1 cellular context compared by ENCODE assay signal in the genomic region with DNA sequence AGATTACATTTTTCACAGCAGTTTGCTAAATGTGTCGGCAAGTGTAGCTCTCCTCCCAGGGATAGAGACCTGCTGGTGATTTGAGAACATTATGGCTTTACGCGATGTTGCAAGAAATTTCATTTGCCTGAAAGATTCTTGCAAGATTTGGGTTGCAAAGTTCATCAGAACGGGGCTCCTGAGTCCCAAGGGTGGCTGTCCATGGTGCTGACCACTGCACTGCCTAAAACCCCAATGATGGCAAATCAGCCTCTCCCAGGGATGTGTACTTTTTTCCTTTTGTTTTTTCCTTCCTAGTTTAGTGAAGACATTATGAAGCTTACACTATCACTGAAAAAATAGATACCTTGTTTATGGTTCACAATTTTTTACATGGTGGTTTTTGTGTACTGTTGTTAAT.
TF ChIP-seq lines count a peak whose summit lies in the region.

No MANE protein-coding gene starts in this region.

TF ChIP-seq in HepG2, 621 proteins besides CTCF, POLR2A, EP300 and RAD21 (continued from another document and continues in another):
- TF ChIP-seq GPBP1L1 (CRISPR knock-in tag; IDR thresholded peaks at IDR 0.05) (no peak), ZNF329 (CRISPR knock-in tag; IDR thresholded peaks at IDR 0.05; ENCODE audit: low read depth) (no peak), ZBTB1 (CRISPR knock-in tag; IDR thresholded peaks at IDR 0.05; ENCODE audit: borderline replicate concordance) (no peak), RFX3 (CRISPR knock-in tag; IDR thresholded peaks at IDR 0.05) (no peak), FOXK1 (CRISPR knock-in tag; IDR thresholded peaks at IDR 0.05; ENCODE audit: borderline replicate concordance, low read depth) (peak; percentile 49; the same call in 1 of the 2 replicates), ZSCAN31 (CRISPR knock-in tag; IDR thresholded peaks at IDR 0.05; ENCODE audit: low read depth) (no peak), GFI1 (CRISPR knock-in tag; IDR thresholded peaks at IDR 0.05; ENCODE audit: borderline replicate concordance) (no peak), HCFC1 (IDR thresholded peaks at IDR 0.05; ENCODE audit: low read depth, low read length) (no peak), HES4 (CRISPR knock-in tag; IDR thresholded peaks at IDR 0.05; ENCODE audit: borderline replicate concordance) (no peak), FOXK2 (IDR thresholded peaks at IDR 0.05) (no peak), MTA1 (CRISPR knock-in tag; IDR thresholded peaks at IDR 0.05; ENCODE audit: borderline replicate concordance) (no peak), ZNF557 (CRISPR knock-in tag; IDR thresholded peaks at IDR 0.05) (no peak), THAP8 (CRISPR knock-in tag; IDR thresholded peaks at IDR 0.05; ENCODE audit: borderline replicate concordance) (no peak), ZNF543 (CRISPR knock-in tag; IDR thresholded peaks at IDR 0.05) (no peak), ZNF343 (CRISPR knock-in tag; IDR thresholded peaks at IDR 0.05) (no peak), ZBTB43 (CRISPR knock-in tag; conservative IDR thresholded peaks at IDR 0.05) (0 out of 2 replicates have a peak, but pooled peaks have one; percentile 36), MBD4 (IDR thresholded peaks at IDR 0.05; ENCODE audit: borderline replicate concordance, low read length) (no peak), NPAS2 (CRISPR knock-in tag; IDR thresholded peaks at IDR 0.05; ENCODE audit: borderline replicate concordance) (no peak), ZNF230 (CRISPR knock-in tag; IDR thresholded peaks at IDR 0.05) (no peak), IKZF5 (CRISPR knock-in tag; IDR thresholded peaks at IDR 0.05) (no peak), CHD2 (IDR thresholded peaks at IDR 0.05; ENCODE audit: low read depth, low read length) (no peak), ZNF335 (CRISPR knock-in tag; IDR thresholded peaks at IDR 0.05) (no peak), KAT7 (CRISPR knock-in tag; IDR thresholded peaks at IDR 0.05; ENCODE audit: borderline replicate concordance) (no peak), ZNF510 (CRISPR knock-in tag; IDR thresholded peaks at IDR 0.05; ENCODE audit: low read depth) (no peak), ISL2 (CRISPR knock-in tag; IDR thresholded peaks at IDR 0.05) (no peak), ZNF782 (CRISPR knock-in tag; IDR thresholded peaks at IDR 0.05; ENCODE audit: borderline replicate concordance) (no peak), SMARCE1 (IDR thresholded peaks at IDR 0.05; ENCODE audit: borderline replicate concordance) (no peak), ZNF775 (CRISPR knock-in tag; IDR thresholded peaks at IDR 0.05; ENCODE audit: borderline replicate concordance) (no peak), TAF15 (IDR thresholded peaks at IDR 0.05; ENCODE audit: low read depth, low read length, poor library complexity, severe bottlenecking) (no peak), CEBPB (IDR thresholded peaks at IDR 0.05; ENCODE audit: borderline replicate concordance, low read depth, low read length) (peak; percentile 12; the same call in 1 of the 2 replicates), ZBTB14 (CRISPR knock-in tag; IDR thresholded peaks at IDR 0.05) (no peak), ZNF670 (CRISPR knock-in tag; IDR thresholded peaks at IDR 0.05; ENCODE audit: borderline replicate concordance) (no peak), ZNF432 (CRISPR knock-in tag; IDR thresholded peaks at IDR 0.05; ENCODE audit: borderline replicate concordance) (no peak), ZNF138 (CRISPR knock-in tag; IDR thresholded peaks at IDR 0.05; ENCODE audit: low read depth) (no peak), ZNF143 (CRISPR knock-in tag; IDR thresholded peaks at IDR 0.05) (no peak), TEAD2 (CRISPR knock-in tag; IDR thresholded peaks at IDR 0.05) (no peak), KDM1A (CRISPR knock-in tag; IDR thresholded peaks at IDR 0.05) (no peak), ZNF839 (CRISPR knock-in tag; IDR thresholded peaks at IDR 0.05; ENCODE audit: borderline replicate concordance) (no peak), KDM4B (CRISPR knock-in tag; IDR thresholded peaks at IDR 0.05) (0 out of 2 replicates have a peak, but pooled peaks have one; percentile 40), SNAPC2 (CRISPR knock-in tag; IDR thresholded peaks at IDR 0.05) (no peak), NR2F1 (CRISPR knock-in tag; IDR thresholded peaks at IDR 0.05) (no peak), TEAD3 (CRISPR knock-in tag; optimal IDR thresholded peaks at IDR 0.05; ENCODE audit: borderline replicate concordance) (no peak), PTBP1 (IDR thresholded peaks at IDR 0.05; ENCODE audit: low read depth, low read length, poor library complexity, severe bottlenecking) (no peak), NCOA5 (CRISPR knock-in tag; IDR thresholded peaks at IDR 0.05) (no peak), SALL1 (CRISPR knock-in tag; IDR thresholded peaks at IDR 0.05) (0 out of 2 replicates have a peak, but pooled peaks have one; percentile 15), ZNF17 (CRISPR knock-in tag; IDR thresholded peaks at IDR 0.05) (no peak), MEIS1 (CRISPR knock-in tag; IDR thresholded peaks at IDR 0.05; ENCODE audit: borderline replicate concordance) (no peak), DDIT3 (CRISPR knock-in tag; IDR thresholded peaks at IDR 0.05) (no peak), MTF2 (CRISPR knock-in tag; IDR thresholded peaks at IDR 0.05; ENCODE audit: borderline replicate concordance) (no peak), TBP (CRISPR knock-in tag; IDR thresholded peaks at IDR 0.05) (no peak), FOSL2 (CRISPR knock-in tag; IDR thresholded peaks at IDR 0.05) (no peak), ZNF768 (CRISPR knock-in tag; IDR thresholded peaks at IDR 0.05) (no peak), REXO4 (CRISPR knock-in tag; IDR thresholded peaks at IDR 0.05; ENCODE audit: borderline replicate concordance) (no peak), RORA (CRISPR knock-in tag; IDR thresholded peaks at IDR 0.05) (no peak), ZFP1 (CRISPR knock-in tag; IDR thresholded peaks at IDR 0.05) (no peak), HMG20A (CRISPR knock-in tag; IDR thresholded peaks at IDR 0.05; ENCODE audit: borderline replicate concordance) (no peak), MZF1 (CRISPR knock-in tag; IDR thresholded peaks at IDR 0.05; ENCODE audit: borderline replicate concordance) (no peak)
- TF ChIP-seq, protein P1, sequence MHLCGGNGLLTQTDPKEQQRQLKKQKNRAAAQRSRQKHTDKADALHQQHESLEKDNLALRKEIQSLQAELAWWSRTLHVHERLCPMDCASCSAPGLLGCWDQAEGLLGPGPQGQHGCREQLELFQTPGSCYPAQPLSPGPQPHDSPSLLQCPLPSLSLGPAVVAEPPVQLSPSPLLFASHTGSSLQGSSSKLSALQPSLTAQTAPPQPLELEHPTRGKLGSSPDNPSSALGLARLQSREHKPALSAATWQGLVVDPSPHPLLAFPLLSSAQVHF (CRISPR knock-in tag; IDR thresholded peaks at IDR 0.05) = no peak
- TF ChIP-seq, protein P2, sequence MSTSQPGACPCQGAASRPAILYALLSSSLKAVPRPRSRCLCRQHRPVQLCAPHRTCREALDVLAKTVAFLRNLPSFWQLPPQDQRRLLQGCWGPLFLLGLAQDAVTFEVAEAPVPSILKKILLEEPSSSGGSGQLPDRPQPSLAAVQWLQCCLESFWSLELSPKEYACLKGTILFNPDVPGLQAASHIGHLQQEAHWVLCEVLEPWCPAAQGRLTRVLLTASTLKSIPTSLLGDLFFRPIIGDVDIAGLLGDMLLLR (CRISPR knock-in tag; IDR thresholded peaks at IDR 0.05) = no peak
- TF ChIP-seq, protein P3, sequence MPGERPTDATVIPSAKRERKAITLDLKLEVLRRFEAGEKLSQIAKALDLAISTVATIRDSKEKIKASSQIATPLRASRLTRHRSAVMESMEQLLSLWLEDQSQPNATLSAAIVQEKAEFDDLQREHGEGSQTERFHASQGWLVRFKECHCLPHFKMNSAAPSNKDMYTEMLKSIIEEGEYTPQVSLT (CRISPR knock-in tag; IDR thresholded peaks at IDR 0.05; ENCODE audit: borderline replicate concordance, low read depth) = no peak
- TF ChIP-seq, protein P4, sequence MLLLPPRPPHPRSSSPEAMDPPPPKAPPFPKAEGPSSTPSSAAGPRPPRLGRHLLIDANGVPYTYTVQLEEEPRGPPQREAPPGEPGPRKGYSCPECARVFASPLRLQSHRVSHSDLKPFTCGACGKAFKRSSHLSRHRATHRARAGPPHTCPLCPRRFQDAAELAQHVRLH (CRISPR knock-in tag; IDR thresholded peaks at IDR 0.05; ENCODE audit: borderline replicate concordance, low read depth) = 0 out of 2 replicates have a peak, but pooled peaks have one; percentile 31
- TF ChIP-seq, protein P5, sequence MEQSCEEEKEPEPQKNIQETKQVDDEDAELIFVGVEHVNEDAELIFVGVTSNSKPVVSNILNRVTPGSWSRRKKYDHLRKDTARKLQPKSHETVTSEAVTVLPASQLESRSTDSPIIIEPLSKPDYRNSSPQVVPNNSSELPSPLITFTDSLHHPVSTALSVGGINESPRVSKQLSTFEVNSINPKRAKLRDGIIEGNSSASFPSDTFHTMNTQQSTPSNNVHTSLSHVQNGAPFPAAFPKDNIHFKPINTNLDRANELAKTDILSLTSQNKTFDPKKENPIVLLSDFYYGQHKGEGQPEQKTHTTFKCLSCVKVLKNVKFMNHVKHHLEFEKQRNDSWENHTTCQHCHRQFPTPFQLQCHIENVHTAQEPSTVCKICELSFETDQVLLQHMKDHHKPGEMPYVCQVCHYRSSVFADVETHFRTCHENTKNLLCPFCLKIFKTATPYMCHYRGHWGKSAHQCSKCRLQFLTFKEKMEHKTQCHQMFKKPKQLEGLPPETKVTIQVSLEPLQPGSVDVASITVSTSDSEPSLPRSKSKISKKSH (CRISPR knock-in tag; IDR thresholded peaks at IDR 0.05; ENCODE audit: borderline replicate concordance) = no peak
- TF ChIP-seq, protein P6, sequence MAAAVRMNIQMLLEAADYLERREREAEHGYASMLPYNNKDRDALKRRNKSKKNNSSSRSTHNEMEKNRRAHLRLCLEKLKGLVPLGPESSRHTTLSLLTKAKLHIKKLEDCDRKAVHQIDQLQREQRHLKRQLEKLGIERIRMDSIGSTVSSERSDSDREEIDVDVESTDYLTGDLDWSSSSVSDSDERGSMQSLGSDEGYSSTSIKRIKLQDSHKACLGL (CRISPR knock-in tag; IDR thresholded peaks at IDR 0.05) = no peak
- TF ChIP-seq, protein P7, sequence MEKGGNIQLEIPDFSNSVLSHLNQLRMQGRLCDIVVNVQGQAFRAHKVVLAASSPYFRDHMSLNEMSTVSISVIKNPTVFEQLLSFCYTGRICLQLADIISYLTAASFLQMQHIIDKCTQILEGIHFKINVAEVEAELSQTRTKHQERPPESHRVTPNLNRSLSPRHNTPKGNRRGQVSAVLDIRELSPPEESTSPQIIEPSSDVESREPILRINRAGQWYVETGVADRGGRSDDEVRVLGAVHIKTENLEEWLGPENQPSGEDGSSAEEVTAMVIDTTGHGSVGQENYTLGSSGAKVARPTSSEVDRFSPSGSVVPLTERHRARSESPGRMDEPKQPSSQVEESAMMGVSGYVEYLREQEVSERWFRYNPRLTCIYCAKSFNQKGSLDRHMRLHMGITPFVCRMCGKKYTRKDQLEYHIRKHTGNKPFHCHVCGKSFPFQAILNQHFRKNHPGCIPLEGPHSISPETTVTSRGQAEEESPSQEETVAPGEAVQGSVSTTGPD (CRISPR knock-in tag; IDR thresholded peaks at IDR 0.05) = no peak
